In genomic region chr3:48716982-48717746, GRCh38 we compare ENCODE assay signal across 1 cellular context.
TF ChIP-seq lines count a peak whose summit lies in the region.

Gene IP6K2, minus strand, starts transcription at chr3:48717221. Its CDS starts 21,930 bp downstream, at chr3:48695291.

TF ChIP-seq in HepG2, 621 proteins besides CTCF, POLR2A, EP300 and RAD21 (continued from another document and continues in another):
- TF ChIP-seq ZNF687 (CRISPR knock-in tag; IDR thresholded peaks at IDR 0.05) (peak; percentile 83), YEATS2 (CRISPR knock-in tag; IDR thresholded peaks at IDR 0.05; ENCODE audit: borderline replicate concordance) (peak; percentile 71; the same call in 1 of the 2 replicates), PCBP2 (optimal IDR thresholded peaks at IDR 0.05; ENCODE audit: low read depth, low read length, poor library complexity, severe bottlenecking) (no peak), ZMYM3 (CRISPR knock-in tag; IDR thresholded peaks at IDR 0.05) (no peak), HMGA1 (CRISPR knock-in tag; conservative IDR thresholded peaks at IDR 0.05) (no peak), MXD1 (CRISPR knock-in tag; IDR thresholded peaks at IDR 0.05) (peak; percentile 51; the same call in 1 of the 2 replicates), GFI1 (CRISPR knock-in tag; IDR thresholded peaks at IDR 0.05; ENCODE audit: borderline replicate concordance) (no peak), GATAD2A (CRISPR knock-in tag; IDR thresholded peaks at IDR 0.05) (no peak; the same call in 1 of the 2 replicates), NFE2 (CRISPR knock-in tag; IDR thresholded peaks at IDR 0.05) (no peak), SIN3A (IDR thresholded peaks at IDR 0.05; ENCODE audit: borderline replicate concordance, low read depth, low read length) (peak; percentile 87; the same call in 1 of the 2 replicates), ZNF317 (CRISPR knock-in tag; IDR thresholded peaks at IDR 0.05) (no peak), FOXK2 (IDR thresholded peaks at IDR 0.05) (no peak), RXRA (CRISPR knock-in tag; IDR thresholded peaks at IDR 0.05) (peak; percentile 50; the same call in 1 of the 2 replicates), ZFX (CRISPR knock-in tag; IDR thresholded peaks at IDR 0.05; ENCODE audit: low read depth) (peak; percentile 52), SP140L (CRISPR knock-in tag; IDR thresholded peaks at IDR 0.05; ENCODE audit: borderline replicate concordance) (0 out of 2 replicates have a peak, but pooled peaks have one; percentile 21), ZNF263 (CRISPR knock-in tag; IDR thresholded peaks at IDR 0.05) (0 out of 2 replicates have a peak, but pooled peaks have one; percentile 10), PITX1 (CRISPR knock-in tag; IDR thresholded peaks at IDR 0.05) (no peak; the same call in 1 of the 2 replicates), ZNF318 (CRISPR knock-in tag; IDR thresholded peaks at IDR 0.05) (no peak), MIXL1 (CRISPR knock-in tag; IDR thresholded peaks at IDR 0.05) (0 out of 2 replicates have a peak, but pooled peaks have one; percentile 28), ARNT2 (CRISPR knock-in tag; IDR thresholded peaks at IDR 0.05; ENCODE audit: low read depth) (peak; percentile 72), ISL2 (CRISPR knock-in tag; IDR thresholded peaks at IDR 0.05) (no peak), ZSCAN31 (CRISPR knock-in tag; IDR thresholded peaks at IDR 0.05; ENCODE audit: low read depth) (no peak), ZNF569 (CRISPR knock-in tag; IDR thresholded peaks at IDR 0.05; ENCODE audit: borderline replicate concordance) (no peak), ZNF790 (CRISPR knock-in tag; IDR thresholded peaks at IDR 0.05; ENCODE audit: borderline replicate concordance) (no peak), CEBPG (CRISPR knock-in tag; IDR thresholded peaks at IDR 0.05) (peak; percentile 61), NFYC (CRISPR knock-in tag; IDR thresholded peaks at IDR 0.05) (peak; percentile 93), GMEB2 (CRISPR knock-in tag; IDR thresholded peaks at IDR 0.05; ENCODE audit: low read depth) (no peak), ZFP37 (CRISPR knock-in tag; IDR thresholded peaks at IDR 0.05; ENCODE audit: borderline replicate concordance) (no peak), ZNF34 (CRISPR knock-in tag; IDR thresholded peaks at IDR 0.05; ENCODE audit: borderline replicate concordance) (no peak), AGO2 (optimal IDR thresholded peaks at IDR 0.05; ENCODE audit: low read depth, low read length) (peak; percentile 31), CHCHD3 (CRISPR knock-in tag; IDR thresholded peaks at IDR 0.05) (no peak), ZNF235 (CRISPR knock-in tag; IDR thresholded peaks at IDR 0.05; ENCODE audit: borderline replicate concordance) (no peak), E2F5 (CRISPR knock-in tag; conservative IDR thresholded peaks at IDR 0.05) (no peak), RFXAP (CRISPR knock-in tag; IDR thresholded peaks at IDR 0.05; ENCODE audit: borderline replicate concordance) (peak; percentile 100), ZNF496 (CRISPR knock-in tag; IDR thresholded peaks at IDR 0.05; ENCODE audit: insufficient replicate concordance) (no peak), GATAD1 (CRISPR knock-in tag; IDR thresholded peaks at IDR 0.05) (peak; percentile 83), IRF2 (CRISPR knock-in tag; IDR thresholded peaks at IDR 0.05) (no peak), NKX3-1 (CRISPR knock-in tag; IDR thresholded peaks at IDR 0.05) (no peak), SP4 (CRISPR knock-in tag; IDR thresholded peaks at IDR 0.05) (peak; percentile 89), HOMEZ (CRISPR knock-in tag; IDR thresholded peaks at IDR 0.05; ENCODE audit: low read depth) (peak; percentile 73), ZNF644 (CRISPR knock-in tag; IDR thresholded peaks at IDR 0.05; ENCODE audit: low read depth) (0 out of 2 replicates have a peak, but pooled peaks have one; percentile 6), TFDP2 (CRISPR knock-in tag; IDR thresholded peaks at IDR 0.05) (peak; percentile 37; the same call in 1 of the 2 replicates), RBM22 (optimal IDR thresholded peaks at IDR 0.05; ENCODE audit: low read length) (no peak), XBP1 (CRISPR knock-in tag; IDR thresholded peaks at IDR 0.05) (no peak), EZH2 (conservative IDR thresholded peaks at IDR 0.05; ENCODE audit: low read depth, low read length) (no peak), ZFYVE20 (CRISPR knock-in tag; IDR thresholded peaks at IDR 0.05; ENCODE audit: borderline replicate concordance, low read depth) (no peak), GATA4 (IDR thresholded peaks at IDR 0.05; ENCODE audit: borderline replicate concordance, low read depth) (no peak; the same call in 1 of the 2 replicates), GTF3A (CRISPR knock-in tag; conservative IDR thresholded peaks at IDR 0.05) (peak; percentile 39; the same call in 1 of the 2 replicates), BCL3 (CRISPR knock-in tag; IDR thresholded peaks at IDR 0.05) (0 out of 2 replicates have a peak, but pooled peaks have one; percentile 47)
